In genomic region chr2:70089946-70090523, GRCh38 we compare ENCODE assay signal across 8 cellular contexts. TPM values are rescaled to one million over a fixed set of nuclear protein-coding genes. Genes with fewer than 3 reads are reported as not detected.
DNase-seq lines count a peak whose midpoint lies in the region; ATAC-seq and TF ChIP-seq lines count a peak whose summit lies in the region.

No MANE protein-coding gene starts in this region.

- H3F3A ChIP-seq in MM.1S (ENCODE audit: insufficient read depth, low read length) (peaks cover 61% of the 10 kb centered on the region), neural cell (ENCODE audit: insufficient read depth, low read length, poor library complexity, severe bottlenecking) (peaks cover 11% of the 10 kb centered on the region)

- H3K36me3 Mint-ChIP-seq in CD4-positive, alpha-beta T cell (ENCODE audit: low read depth), result peaks cover 56% of the 10 kb centered on the region

- H3K4me3 Mint-ChIP-seq in CD4-positive, alpha-beta T cell, result peak overlapping the region; percentile 92

- H3K27me3 ChIP-seq in CD4-positive, alpha-beta T cell (ENCODE audit: control insufficient read depth, insufficient read depth, low read length), result no peaks in the 10 kb centered on the region
- H3K27me3 ChIP-seq in MM.1S (replicated peaks; ENCODE audit: insufficient read depth, low read length) (no peaks in the 10 kb centered on the region), colonic mucosa (no peaks in the 10 kb centered on the region), neural cell (ENCODE audit: insufficient read depth, low read depth, low read length) (no peaks in the 10 kb centered on the region)

- peak in 1 of 10 experiments; percentile 28 for DNase-seq in CD4-positive, alpha-beta T cell
- no peak for DNase-seq in MM.1S
- no peak for DNase-seq in colonic mucosa
- no peak for DNase-seq in NCI-H526 (lab: John Stamatoyannopoulos, UW)
- DNase-seq in NCI-H526 treated with DMSO at 0.1 percent for 48 hours (lab: John Stamatoyannopoulos, UW), result no peak
- no peak for DNase-seq in retina

- H3K27ac ChIP-seq in CD4-positive, alpha-beta T cell (ENCODE audit: low read depth, low read length), result peak overlapping the region; percentile 100
- H3K27ac ChIP-seq in MM.1S (ENCODE audit: low read length) (peak overlapping the region; percentile 15; the same call in 1 of the 2 replicates), colonic mucosa (peak overlapping the region; percentile 99), neural cell (ENCODE audit: low read length) (peak overlapping the region; percentile 97)

- H3K27me3 Mint-ChIP-seq in CD4-positive, alpha-beta T cell, result peaks cover 4% of the 10 kb centered on the region

- H4K20me1 ChIP-seq in MM.1S (ENCODE audit: insufficient read depth, low read length) (no peaks in the 10 kb centered on the region), neural cell (ENCODE audit: insufficient read depth) (no peaks in the 10 kb centered on the region)

- H3K27ac Mint-ChIP-seq in CD4-positive, alpha-beta T cell, result peak overlapping the region; percentile 100

- no peaks in the 10 kb centered on the region for H3K9me2 ChIP-seq in MM.1S (replicated peaks; ENCODE audit: insufficient read depth, low read length)
- H3K9me2 ChIP-seq in neural cell (ENCODE audit: insufficient read depth, low read length), result no peaks in the 10 kb centered on the region

- H3K9me3 ChIP-seq in CD4-positive, alpha-beta T cell (ENCODE audit: control insufficient read depth, low read length), result no peaks in the 10 kb centered on the region
- H3K9me3 ChIP-seq in MM.1S (replicated peaks; ENCODE audit: insufficient read depth, low read length) (no peaks in the 10 kb centered on the region), colonic mucosa (no peaks in the 10 kb centered on the region), neural cell (ENCODE audit: low read length) (no peaks in the 10 kb centered on the region)

- H3K9me3 Mint-ChIP-seq in CD4-positive, alpha-beta T cell, result no peaks in the 10 kb centered on the region

- POLR2A ChIA-PET in CD4-positive, alpha-beta T cell (lab: Charles Lee), result interaction anchor here (1.2 to 15.0 kb wide), 9 partner anchors 15 to 204 kb away, joined by 3 to 932 read pairs (median 110); partner anchors contain the start of genes C2orf42, MXD1 and SNRPG

- H3K36me3 ChIP-seq in MM.1S (replicated peaks; ENCODE audit: insufficient read depth, low read length) (no peaks in the 10 kb centered on the region; the same call in 1 of the 2 replicates), colonic mucosa (no peaks in the 10 kb centered on the region), neural cell (ENCODE audit: insufficient read depth, low read length) (no peaks in the 10 kb centered on the region)

- TF ChIP-seq EP300 in neural cell (conservative IDR thresholded peaks at IDR 0.05; ENCODE audit: poor library complexity, severe bottlenecking), result no peak

- TF ChIP-seq CTCF in CD4-positive, alpha-beta T cell (IDR thresholded peaks at IDR 0.05), result no peak
- no peak for TF ChIP-seq CTCF in MM.1S (IDR thresholded peaks at IDR 0.05; ENCODE audit: low read length)
- no peak for TF ChIP-seq CTCF in colonic mucosa (IDR thresholded peaks at IDR 0.05)
- TF ChIP-seq CTCF in neural cell (IDR thresholded peaks at IDR 0.05; ENCODE audit: poor library complexity, severe bottlenecking), result no peak

- no peak for TF ChIP-seq RAD21 in neural cell (conservative IDR thresholded peaks at IDR 0.05)

- H3K79me2 ChIP-seq in MM.1S (ENCODE audit: low read length) (peaks cover 20% of the 10 kb centered on the region), neural cell (replicated peaks; ENCODE audit: insufficient read depth, low read length) (peaks cover 31% of the 10 kb centered on the region)

- no peak for ATAC-seq in CD4-positive, alpha-beta T cell (ENCODE audit: poor library complexity)
- ATAC-seq in HG03521 (IDR thresholded peaks at IDR 0.05; ENCODE audit: unreplicated experiment), result no peak

- CTCF ChIA-PET in CD4-positive, alpha-beta T cell (lab: Charles Lee), result interaction anchor here (0.6 to 1.0 kb wide), 2 partner anchors 45 to 408 kb away, joined by 3 read pairs; no protein-coding TSS in a partner anchor

- H3K4me2 ChIP-seq in MM.1S (ENCODE audit: low read depth, low read length), result peak overlapping the region; percentile 93; the same call in 1 of the 2 replicates
- H3K4me2 ChIP-seq in neural cell (ENCODE audit: low read length), result peak overlapping the region; percentile 94

- H2AFZ ChIP-seq in MM.1S (ENCODE audit: low read length) (no peak overlapping the region), neural cell (ENCODE audit: low read depth, low read length) (no peak overlapping the region)

- H3K4me1 Mint-ChIP-seq in CD4-positive, alpha-beta T cell (ENCODE audit: low read depth), result peaks cover 75% of the 10 kb centered on the region

- H3K4me3 ChIP-seq in MM.1S (ENCODE audit: low read length) (no peak overlapping the region), colonic mucosa (peak overlapping the region; percentile 64), neural cell (ENCODE audit: low read length) (peak overlapping the region; percentile 84)

- intact Hi-C loops in CD4-positive, alpha-beta T cell (cut with DNase I, micrococcal nuclease), result loop anchor here (1.0 to 5.0 kb wide), 2 partner anchors 32 to 102 kb away; partner anchors contain the start of gene C2orf42 (in 1 of the 2)
- intact Hi-C loops in colonic mucosa (cut with DNase I), result loop anchor here (5.0 kb wide), 1 partner anchor 52 kb away; no protein-coding TSS in a partner anchor

- H3K4me1 ChIP-seq in MM.1S (ENCODE audit: low read length) (peaks cover 24% of the 10 kb centered on the region), colonic mucosa (no peaks in the 10 kb centered on the region)

- H3K9ac ChIP-seq in MM.1S (ENCODE audit: low read length) (no peak overlapping the region), colonic mucosa (ENCODE audit: low read depth in 2 of 2, low read length in 2 of 2) (peak overlapping the region in 1 of 2 donors; percentile 99), neural cell (ENCODE audit: low read length) (peak overlapping the region; percentile 99)

TF ChIP-seq in neural cell, 6 proteins besides CTCF, POLR2A, EP300 and RAD21:
- no peak for TF ChIP-seq POLR2AphosphoS5 (IDR thresholded peaks at IDR 0.05)
- no peak for TF ChIP-seq SMC3 (conservative IDR thresholded peaks at IDR 0.05; ENCODE audit: poor library complexity)
- TF ChIP-seq EZH2 (IDR thresholded peaks at IDR 0.05; ENCODE audit: borderline replicate concordance, insufficient read depth, low read length, poor library complexity, severe bottlenecking), result no peak
- TF ChIP-seq TAF1 (IDR thresholded peaks at IDR 0.05; ENCODE audit: low read depth), result no peak
- TF ChIP-seq MXI1 (conservative IDR thresholded peaks at IDR 0.05; ENCODE audit: poor library complexity, severe bottlenecking), result no peak
- TF ChIP-seq REST (IDR thresholded peaks at IDR 0.05; ENCODE audit: borderline replicate concordance), result no peak
TF ChIP-seq in neural cell: peak in this region for 0.

RNA-seq across cellular contexts. Expression of gene PCBP1, which starts 2.8 kb away (rescaled TPM):
- total RNA-seq in CD4-positive, alpha-beta T cell, result 100 to 1,000 TPM; 228 to 233 TPM
- 100 to 1,000 TPM; 348 to 401 TPM for total RNA-seq in colonic mucosa
- 33.3 and 42.5 TPM in 2 replicates for polyA plus RNA-seq in neural cell
- 30.7 and 39.9 TPM in 2 replicates for polyA minus RNA-seq in neural cell

Comparison
In these comparisons a context has a peak if more than half of its experiments do, and no peak if none do; other contexts are left out.
1. H3K27ac ChIP-seq: peak in every context shown above with its lines; median percentile 100 in CD4-positive, alpha-beta T cell; 99 in colonic mucosa; 97 in neural cell; 15 in MM.1S.